10 cellular contexts compared by ENCODE assay signal in genomic region chr9:133122935-133123611, GRCh38. TPM values are rescaled to one million over a fixed set of nuclear protein-coding genes. Genes with fewer than 3 reads are reported as not detected.
DNase-seq lines count a peak whose midpoint lies in the region; ATAC-seq and TF ChIP-seq lines count a peak whose summit lies in the region.
"Had no signal": no experiment of that assay in that cellular context is flagged by ENCODE, and none has a peak within 500 bp of the region (broad histone marks: within the 10 kb centered on the region; RNA-seq: fewer than 3 reads in every experiment).

No MANE protein-coding gene starts in this region.

- peaks cover 68% of the 10 kb centered on the region for H3K4me1 ChIP-seq in CD8-positive, alpha-beta T cell (ENCODE audit: insufficient read depth, low read length)
- H3K4me1 ChIP-seq in HAP-1, result no peaks in the 10 kb centered on the region

- in situ Hi-C loops in HAP-1 (cut with MboI; ENCODE audit: low sequenced_read_pairs), result no loop called here

- H3K4me3 ChIP-seq in CD8-positive, alpha-beta T cell (ENCODE audit: low read depth, low read length), result no peak overlapping the region
- no peak overlapping the region for H3K4me3 ChIP-seq in fibroblast of pulmonary artery (replicated peaks; ENCODE audit: low read depth, low read length)
- no peak overlapping the region for H3K4me3 ChIP-seq in HAP-1

- POLR2A ChIA-PET in CD8-positive, alpha-beta T cell (lab: Charles Lee), result interaction anchor here (0.6 to 3.3 kb wide), 4 partner anchors 8 to 1905 kb away, joined by 3 to 22 read pairs (median 4); no protein-coding TSS in a partner anchor

- H3K4me1 Mint-ChIP-seq in CD8-positive, alpha-beta T cell (ENCODE audit: low read depth), result peaks cover 79% of the 10 kb centered on the region
- peaks cover 18% of the 10 kb centered on the region for H3K4me1 Mint-ChIP-seq in progenitor cell of endocrine pancreas (ENCODE audit: low read depth)

- no peak for TF ChIP-seq CTCF in CD8-positive, alpha-beta T cell (IDR thresholded peaks at IDR 0.05)
- no peak for TF ChIP-seq CTCF in fibroblast of pulmonary artery (IDR thresholded peaks at IDR 0.05; ENCODE audit: low read length, missing control alignments)
- TF ChIP-seq CTCF in progenitor cell of endocrine pancreas (IDR thresholded peaks at IDR 0.05; ENCODE audit: unreplicated experiment), result no peak

- DNase-seq in CD8-positive, alpha-beta T cell, result no peak
- DNase-seq in fibroblast of pulmonary artery (ENCODE audit: low read depth) (peak; percentile 38), progenitor cell of endocrine pancreas (ENCODE audit: low spot score, unreplicated experiment) (no peak), UCSD-AML1 (lab: John Stamatoyannopoulos, UW; ENCODE audit: unreplicated experiment) (no peak), mucosa of gallbladder (ENCODE audit: low spot score) (no peak), HAP-1 (ENCODE audit: low spot score in 2 of 2) (no peak)
- DNase-seq: NCI-H446; stimulated activated CD4-positive, alpha-beta T cell treated with anti-CD3 and anti-CD28 coated beads, Interleukin-2, amount 100 ng/mL, for 24 hours had no signal

- no peak overlapping the region for H3K4me3 Mint-ChIP-seq in CD8-positive, alpha-beta T cell
- no peak overlapping the region for H3K4me3 Mint-ChIP-seq in progenitor cell of endocrine pancreas (ENCODE audit: low read depth)

- intact Hi-C loops in CD8-positive, alpha-beta T cell (cut with DNase I, micrococcal nuclease), result loop anchor here in 1 of 2 experiments (10.0 kb wide), 1 partner anchor 1458 kb away; no protein-coding TSS in a partner anchor

- no peak overlapping the region for H3K27ac ChIP-seq in CD8-positive, alpha-beta T cell (ENCODE audit: low read depth, low read length)

- CTCF ChIA-PET in CD8-positive, alpha-beta T cell (lab: Charles Lee), result interaction anchor here (1.6 to 25.8 kb wide), 3 partner anchors 9 to 101 kb away, joined by 3 to 606 read pairs (median 3); no protein-coding TSS in a partner anchor

- no peaks in the 10 kb centered on the region for H3K9me3 Mint-ChIP-seq in CD8-positive, alpha-beta T cell
- no peaks in the 10 kb centered on the region for H3K9me3 Mint-ChIP-seq in progenitor cell of endocrine pancreas (ENCODE audit: low read depth)

- no peaks in the 10 kb centered on the region for H3K27me3 Mint-ChIP-seq in CD8-positive, alpha-beta T cell (ENCODE audit: low read depth)
- H3K27me3 Mint-ChIP-seq in progenitor cell of endocrine pancreas, result no peaks in the 10 kb centered on the region

- H3K9me3 ChIP-seq in CD8-positive, alpha-beta T cell (ENCODE audit: low read length), result no peaks in the 10 kb centered on the region
- no peaks in the 10 kb centered on the region for H3K9me3 ChIP-seq in HAP-1

- H3K36me3 ChIP-seq in CD8-positive, alpha-beta T cell (ENCODE audit: insufficient read depth, low read length), result no peaks in the 10 kb centered on the region
- H3K36me3 ChIP-seq in HAP-1 (replicated peaks), result no peaks in the 10 kb centered on the region; the same call in 1 of the 2 replicates

- no peaks in the 10 kb centered on the region for H3K27me3 ChIP-seq in CD8-positive, alpha-beta T cell (ENCODE audit: insufficient read depth, low read length)
- no peaks in the 10 kb centered on the region for H3K27me3 ChIP-seq in HAP-1 (ENCODE audit: low read depth)

- ATAC-seq in CD8-positive, alpha-beta T cell, result no peak
- ATAC-seq in SK-N-SH treated with all-trans-retinoic acid at 6 μM for 48 hours (no peak; the same call in 2 of the 3 replicates), GM18511 (IDR thresholded peaks at IDR 0.05; ENCODE audit: unreplicated experiment) (no peak)

- H3K36me3 Mint-ChIP-seq in CD8-positive, alpha-beta T cell, result peaks cover 6% of the 10 kb centered on the region
- H3K36me3 Mint-ChIP-seq in progenitor cell of endocrine pancreas (ENCODE audit: insufficient read depth), result peaks cover 1% of the 10 kb centered on the region

- peak overlapping the region; percentile 98 for H3K27ac Mint-ChIP-seq in CD8-positive, alpha-beta T cell
- H3K27ac Mint-ChIP-seq in progenitor cell of endocrine pancreas, result peak overlapping the region; percentile 77

TF ChIP-seq in SK-N-SH treated with all-trans-retinoic acid at 6 μM for 48 hours, 23 proteins besides CTCF, POLR2A, EP300 and RAD21:
- TF ChIP-seq ZFP3 (CRISPR knock-in tag; IDR thresholded peaks at IDR 0.05), result 0 out of 2 replicates have a peak, but pooled peaks have one; percentile 30
- TF ChIP-seq, protein P1, sequence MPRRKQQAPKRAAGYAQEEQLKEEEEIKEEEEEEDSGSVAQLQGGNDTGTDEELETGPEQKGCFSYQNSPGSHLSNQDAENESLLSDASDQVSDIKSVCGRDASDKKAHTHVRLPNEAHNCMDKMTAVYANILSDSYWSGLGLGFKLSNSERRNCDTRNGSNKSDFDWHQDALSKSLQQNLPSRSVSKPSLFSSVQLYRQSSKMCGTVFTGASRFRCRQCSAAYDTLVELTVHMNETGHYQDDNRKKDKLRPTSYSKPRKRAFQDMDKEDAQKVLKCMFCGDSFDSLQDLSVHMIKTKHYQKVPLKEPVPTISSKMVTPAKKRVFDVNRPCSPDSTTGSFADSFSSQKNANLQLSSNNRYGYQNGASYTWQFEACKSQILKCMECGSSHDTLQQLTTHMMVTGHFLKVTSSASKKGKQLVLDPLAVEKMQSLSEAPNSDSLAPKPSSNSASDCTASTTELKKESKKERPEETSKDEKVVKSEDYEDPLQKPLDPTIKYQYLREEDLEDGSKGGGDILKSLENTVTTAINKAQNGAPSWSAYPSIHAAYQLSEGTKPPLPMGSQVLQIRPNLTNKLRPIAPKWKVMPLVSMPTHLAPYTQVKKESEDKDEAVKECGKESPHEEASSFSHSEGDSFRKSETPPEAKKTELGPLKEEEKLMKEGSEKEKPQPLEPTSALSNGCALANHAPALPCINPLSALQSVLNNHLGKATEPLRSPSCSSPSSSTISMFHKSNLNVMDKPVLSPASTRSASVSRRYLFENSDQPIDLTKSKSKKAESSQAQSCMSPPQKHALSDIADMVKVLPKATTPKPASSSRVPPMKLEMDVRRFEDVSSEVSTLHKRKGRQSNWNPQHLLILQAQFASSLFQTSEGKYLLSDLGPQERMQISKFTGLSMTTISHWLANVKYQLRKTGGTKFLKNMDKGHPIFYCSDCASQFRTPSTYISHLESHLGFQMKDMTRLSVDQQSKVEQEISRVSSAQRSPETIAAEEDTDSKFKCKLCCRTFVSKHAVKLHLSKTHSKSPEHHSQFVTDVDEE (CRISPR knock-in tag; IDR thresholded peaks at IDR 0.05), result 0 out of 2 replicates have a peak, but pooled peaks have one; percentile 45
- TF ChIP-seq ISL1 (CRISPR knock-in tag; IDR thresholded peaks at IDR 0.05), result no peak

RNA-seq across cellular contexts. Expression of gene RALGDS, which starts 2.0 kb away (rescaled TPM):
- 100 to 1,000 TPM; 177 to 186 TPM for total RNA-seq in CD8-positive, alpha-beta T cell
- total RNA-seq in progenitor cell of endocrine pancreas, result 82.3 and 84.6 TPM in 2 replicates
- total RNA-seq in mucosa of gallbladder, result 50.7 TPM

RNA-seq across cellular contexts. Expression of gene GBGT1, which starts 40.6 kb away (rescaled TPM):
- total RNA-seq in CD8-positive, alpha-beta T cell, result under 1 TPM; 0.53 to 0.84 TPM
- total RNA-seq in progenitor cell of endocrine pancreas (5.2 and 7.3 TPM in 2 replicates), mucosa of gallbladder (26.5 TPM)
